ENCODE assay signal across 23 cellular contexts in genomic region chr6:167892835-167893234, GRCh38.
DNase-seq lines count a peak whose midpoint lies in the region; TF ChIP-seq lines count a peak whose summit lies in the region.
"Had no signal": no experiment of that assay in that cellular context is flagged by ENCODE, and none has a peak within 500 bp of the region (broad histone marks: within the 10 kb centered on the region; RNA-seq: fewer than 3 reads in every experiment).

No MANE protein-coding gene starts in this region.

- no peaks in the 10 kb centered on the region for H3K27me3 ChIP-seq in WERI-Rb-1 (ENCODE audit: insufficient read depth, low read depth, severe bottlenecking)
- H3K27me3 ChIP-seq in neuronal stem cell (ENCODE audit: control insufficient read depth in 3 of 3, insufficient read depth in 3 of 3, low read depth in 1 of 3, low read length in 3 of 3) = no peaks in the 10 kb centered on the region
- H3K27me3 ChIP-seq: cardiac muscle cell, left lung, sigmoid colon had no signal

- no peak overlapping the region for H2BK12ac ChIP-seq in neuronal stem cell (ENCODE audit: low read length)

- no peak overlapping the region for H2BK15ac ChIP-seq in neuronal stem cell (ENCODE audit: low read length)

- no peaks in the 10 kb centered on the region for H3K79me1 ChIP-seq in neuronal stem cell (ENCODE audit: low read depth, low read length)

- H3K4me1 ChIP-seq in neuronal stem cell (ENCODE audit: control insufficient read depth in 2 of 2, insufficient read depth in 1 of 2, low read depth in 1 of 2, low read length in 2 of 2) = peaks cover 0 to 8% of the 10 kb centered on the region in 2 donors
- H3K4me1 ChIP-seq: left lung, sigmoid colon had no signal

- no peak for TF ChIP-seq CTCF in WERI-Rb-1 (IDR thresholded peaks at IDR 0.05; ENCODE audit: low read depth, low read length)
- TF ChIP-seq CTCF in GM20000 (IDR thresholded peaks at IDR 0.05; ENCODE audit: extremely low read depth, missing control alignments) = no peak

- H3K14ac ChIP-seq in neuronal stem cell (ENCODE audit: low read length) = no peak overlapping the region

- H3K9me3 ChIP-seq in WERI-Rb-1 (ENCODE audit: severe bottlenecking) (no peaks in the 10 kb centered on the region), neuronal stem cell (replicated peaks in 1 of 2; ENCODE audit: control insufficient read depth in 2 of 2, insufficient read depth in 1 of 2, low read depth in 1 of 2, low read length in 2 of 2) (no peaks in the 10 kb centered on the region)
- H3K9me3 ChIP-seq: left lung, sigmoid colon had no signal

- H2BK5ac ChIP-seq in neuronal stem cell (ENCODE audit: low read length) = no peak overlapping the region

- no peak overlapping the region for H3K9ac ChIP-seq in neuronal stem cell (ENCODE audit: low read depth, low read length, poor library complexity)
- H3K9ac ChIP-seq: GM23248 had no signal

- WGBS in neuronal stem cell (ENCODE audit: extremely low coverage in 2 of 2, insufficient read length in 2 of 2, insufficient replicate concordance in 1 of 2), 2 donors = no CpG with 5 or more reads among the region's 2 CpGs

- no peak overlapping the region for H3K4me3 ChIP-seq in WERI-Rb-1 (ENCODE audit: low read depth, low read length)
- H3K4me3 ChIP-seq in neuronal stem cell (ENCODE audit: low read length in 2 of 2) = no peak overlapping the region
- H3K4me3 ChIP-seq: cardiac muscle cell, GM23248, left lung, sigmoid colon had no signal

- no peak overlapping the region for H3K18ac ChIP-seq in neuronal stem cell (ENCODE audit: low read length)

- H4K91ac ChIP-seq in neuronal stem cell (ENCODE audit: low read depth, low read length, poor library complexity) = no peak overlapping the region

- H3K36me3 ChIP-seq in WERI-Rb-1 = peaks cover 38% of the 10 kb centered on the region
- H3K36me3 ChIP-seq in neuronal stem cell (replicated peaks in 1 of 2; ENCODE audit: control insufficient read depth in 2 of 2, insufficient read depth in 2 of 2, low read length in 2 of 2) = peaks cover 10 to 96% of the 10 kb centered on the region in 2 donors

- DNase-seq in NCI-H748 (lab: John Stamatoyannopoulos, UW; ENCODE audit: unreplicated experiment) (peak; percentile 7), NCI-H748 treated with DMSO at 0.1 percent for 48 hours (lab: John Stamatoyannopoulos, UW) (no peak), WERI-Rb-1 (peak; percentile 14), iPS DF 19.7 (ENCODE audit: low read depth, low spot score) (peak; percentile 59), neuronal stem cell (ENCODE audit: low spot score) (peak; percentile 27), SKM-1 (lab: John Stamatoyannopoulos, UW; ENCODE audit: unreplicated experiment) (no peak), NCI-H526 treated with DMSO at 0.1 percent for 48 hours (lab: John Stamatoyannopoulos, UW) (no peak), GM20000 (ENCODE audit: low spot score) (no peak)
- DNase-seq: activated CD8-positive, alpha-beta memory T cell treated with anti-CD3 and anti-CD28 coated beads for 24 hours; activated naive CD4-positive, alpha-beta T cell treated with anti-CD3 and anti-CD28 coated beads for 36 hours; activated T-cell treated with anti-CD3 and anti-CD28 coated beads, Interleukin-2, amount 50 U/mL, for 4 hours; AML-193; amniotic stem cell; DMS79; KBM-7; left lung; midbrain; NCI-H1436; sigmoid colon; substantia nigra; T-cell had no signal

- H2BK120ac ChIP-seq in neuronal stem cell (ENCODE audit: low read depth, low read length) = no peak overlapping the region

- no peak overlapping the region for H3K27ac ChIP-seq in WERI-Rb-1
- no peak overlapping the region for H3K27ac ChIP-seq in neuronal stem cell (replicated peaks; ENCODE audit: low read length)
- H3K27ac ChIP-seq: GM23248, left lung, sigmoid colon had no signal

- H2AK5ac ChIP-seq in neuronal stem cell (ENCODE audit: low read depth, low read length) = no peak overlapping the region

- H3K23ac ChIP-seq in neuronal stem cell (ENCODE audit: low read depth, low read length, poor library complexity) = no peak overlapping the region

- H2AFZ ChIP-seq in neuronal stem cell (ENCODE audit: low read length) = no peak overlapping the region
- H2AFZ ChIP-seq: GM23248 had no signal

- H3K4ac ChIP-seq in neuronal stem cell (ENCODE audit: low read length) = no peak overlapping the region

- H4K8ac ChIP-seq in neuronal stem cell (ENCODE audit: low read depth, low read length) = no peak overlapping the region

- H3K4me2 ChIP-seq in neuronal stem cell (ENCODE audit: insufficient read depth, low read length, poor library complexity, severe bottlenecking) = no peak overlapping the region

Comparison
In these comparisons a context has a peak if more than half of its experiments do, and no peak if none do; other contexts are left out.
1. DNase-seq: peak in NCI-H748 (single experiment), WERI-Rb-1 (single experiment), iPS DF 19.7 (single experiment) and neuronal stem cell (single experiment); none in NCI-H748 treated with DMSO at 0.1 percent for 48 hours (single experiment), SKM-1 (single experiment), NCI-H526 treated with DMSO at 0.1 percent for 48 hours (single experiment) and GM20000 (single experiment).